Comparison of ENCODE assay signal across 28 cellular contexts in genomic region chrX:150099316-150099715, GRCh38.
"Had no signal": no experiment of that assay in that cellular context is flagged by ENCODE, and none has a peak within 500 bp of the region (broad histone marks: within the 10 kb centered on the region; RNA-seq: fewer than 3 reads in every experiment).

No MANE protein-coding gene starts in this region.

- H3K9me3 Mint-ChIP-seq: activated naive CD4-positive, alpha-beta T cell treated with anti-CD3 and anti-CD28 coated beads for 36 hours; activated T-cell treated with anti-CD3 and anti-CD28 coated beads, Interleukin-2, amount 50 U/mL, for 4 hours; WTC11 had no signal

- H3K4me3 Mint-ChIP-seq: activated CD8-positive, alpha-beta memory T cell treated with anti-CD3 and anti-CD28 coated beads, Interleukin-2, amount 10 ng/mL, durations not matched to agents 7 days and 5 days; activated CD8-positive, alpha-beta T cell treated with anti-CD3 and anti-CD28 coated beads, Interleukin-2, amount 10 ng/mL, durations not matched to agents 7 days and 5 days; activated naive CD4-positive, alpha-beta T cell treated with anti-CD3 and anti-CD28 coated beads for 36 hours; activated naive CD8-positive, alpha-beta T cell; activated T-cell treated with anti-CD3 and anti-CD28 coated beads, Interleukin-2, amount 50 U/mL, for 4 hours; brain; T-helper 17 cell; WTC11 had no signal

- H3K9me3 ChIP-seq: MG63 had no signal

- H3K4me3 ChIP-seq: MG63 had no signal

- FAIRE-seq: TTC549 had no signal

- H3K4me1 Mint-ChIP-seq: activated CD8-positive, alpha-beta memory T cell treated with anti-CD3 and anti-CD28 coated beads, Interleukin-2, amount 10 ng/mL, durations not matched to agents 7 days and 5 days; brain; T-helper 17 cell had no signal

- H3K27me3 ChIP-seq: MG63 had no signal

- H3K27me3 Mint-ChIP-seq: activated naive CD8-positive, alpha-beta T cell; brain; T-helper 17 cell had no signal

- H3K36me3 Mint-ChIP-seq: activated CD8-positive, alpha-beta memory T cell treated with anti-CD3 and anti-CD28 coated beads, Interleukin-2, amount 10 ng/mL, durations not matched to agents 7 days and 5 days; activated naive CD8-positive, alpha-beta T cell; brain; WTC11 had no signal

- ATAC-seq: activated CD8-positive, alpha-beta memory T cell treated with anti-CD3 and anti-CD28 coated beads, Interleukin-2, amount 10 ng/mL, durations not matched to agents 7 days and 5 days; activated CD8-positive, alpha-beta T cell treated with anti-CD3 and anti-CD28 coated beads, Interleukin-2, amount 10 ng/mL, durations not matched to agents 7 days and 5 days; activated T-cell treated with anti-CD3 and anti-CD28 coated beads, Interleukin-2, amount 50 U/mL, for 4 hours; T-helper 17 cell; WTC11 had no signal

- DNase-seq: activated CD4-positive, alpha-beta T cell treated with anti-CD3 and anti-CD28 coated beads for 48 hours; activated CD4-positive, alpha-beta T cell treated with anti-CD3 and anti-CD28 coated beads, Interleukin-2, amount 50 U/mL, for 4 hours; activated CD4-positive, CD25-positive, alpha-beta regulatory T cell treated with anti-CD3 and anti-CD28 coated beads, Interleukin-2, amount 50 U/mL, for 72 hours; activated CD8-positive, alpha-beta memory T cell treated with anti-CD3 and anti-CD28 coated beads, Interleukin-2, amount 10 ng/mL, durations not matched to agents 7 days and 5 days; activated CD8-positive, alpha-beta T cell treated with anti-CD3 and anti-CD28 coated beads, Interleukin-2, amount 10 ng/mL, durations not matched to agents 7 days and 5 days; activated effector memory CD4-positive, alpha-beta T cell treated with anti-CD3 and anti-CD28 coated beads, Interleukin-2, amount 50 U/mL, for 16 hours; activated naive CD4-positive, alpha-beta T cell treated with anti-CD3 and anti-CD28 coated beads for 36 hours; activated T-cell treated with anti-CD3 and anti-CD28 coated beads, Interleukin-2, amount 50 U/mL, for 4 hours; amygdala; MG63; MV-4-11; NCI-H1092 treated with DMSO at 0.1 percent for 48 hours; NCI-H1417 treated with DMSO at 0.1 percent for 48 hours; NCI-H1694; NCI-H2029; NCI-H2107; NCI-H2171 treated with DMSO at 0.1 percent for 48 hours; NCI-H226; NCI-H526; NCI-H82; SIG-M5; T-helper 17 cell; T-helper 9 cell had no signal

- H3K9ac ChIP-seq: KMS-11 had no signal

- H3K27ac Mint-ChIP-seq: activated CD8-positive, alpha-beta memory T cell treated with anti-CD3 and anti-CD28 coated beads, Interleukin-2, amount 10 ng/mL, durations not matched to agents 7 days and 5 days; activated CD8-positive, alpha-beta T cell treated with anti-CD3 and anti-CD28 coated beads, Interleukin-2, amount 10 ng/mL, durations not matched to agents 7 days and 5 days; activated naive CD4-positive, alpha-beta T cell treated with anti-CD3 and anti-CD28 coated beads for 36 hours; activated naive CD8-positive, alpha-beta T cell; brain; T-helper 17 cell; WTC11 had no signal

- H3K36me3 ChIP-seq: MG63 had no signal

- H3K27ac ChIP-seq: KMS-11 had no signal
